In genomic region chr17:633641-634091, GRCh38 we compare ENCODE assay signal across 14 cellular contexts.
DNase-seq lines count a peak whose midpoint lies in the region; ATAC-seq and TF ChIP-seq lines count a peak whose summit lies in the region.
"Had no signal": no experiment of that assay in that cellular context is flagged by ENCODE, and none has a peak within 500 bp of the region (broad histone marks: within the 10 kb centered on the region; RNA-seq: fewer than 3 reads in every experiment).

No MANE protein-coding gene starts in this region.

- no peak overlapping the region for H3K9ac ChIP-seq in smooth muscle cell (ENCODE audit: low read depth)
- H3K9ac ChIP-seq: BLaER1 treated with 17β-estradiol and CSF1 and Interleukin-3, amounts not matched to agents 10 nM and 100 nM had no signal

- no peaks in the 10 kb centered on the region for H3K9me3 Mint-ChIP-seq in dendritic cell treated with granulocyte-macrophage colony-stimulating factor and Interleukin-4, amounts not matched to agents 40 ng/mL and 50 ng/mL, for 4 days
- peaks cover 0 to 3% (median 0%) of the 10 kb centered on the region in 9 donors for H3K9me3 Mint-ChIP-seq in naive thymus-derived CD8-positive, alpha-beta T cell

- H3K4me1 ChIP-seq in right lobe of liver: peaks cover 0 to 6% (median 2%) of the 10 kb centered on the region in 4 donors
- peaks cover 3% of the 10 kb centered on the region for H3K4me1 ChIP-seq in smooth muscle cell (ENCODE audit: low read depth)

- peaks cover 25% of the 10 kb centered on the region for H3F3A ChIP-seq in smooth muscle cell (ENCODE audit: low read depth)

- H3K27me3 Mint-ChIP-seq in dendritic cell treated with granulocyte-macrophage colony-stimulating factor and Interleukin-4, amounts not matched to agents 40 ng/mL and 50 ng/mL, for 4 days: no peaks in the 10 kb centered on the region
- H3K27me3 Mint-ChIP-seq in naive thymus-derived CD8-positive, alpha-beta T cell: no peaks in the 10 kb centered on the region
- H3K27me3 Mint-ChIP-seq: activated naive CD8-positive, alpha-beta T cell had no signal

- peaks cover 52% of the 10 kb centered on the region for H3K4me1 Mint-ChIP-seq in dendritic cell treated with granulocyte-macrophage colony-stimulating factor and Interleukin-4, amounts not matched to agents 40 ng/mL and 50 ng/mL, for 4 days (ENCODE audit: low read depth)
- peaks cover 0 to 3% (median 1%) of the 10 kb centered on the region in 4 donors for H3K4me1 Mint-ChIP-seq in naive thymus-derived CD8-positive, alpha-beta T cell

- H3K27ac ChIP-seq in right lobe of liver (peak overlapping the region in 1 of 3 donors; percentile 13), smooth muscle cell (ENCODE audit: low read depth) (peak overlapping the region; percentile 3)

- POLR2A ChIA-PET in naive thymus-derived CD8-positive, alpha-beta T cell (lab: Charles Lee): no interaction called here

- WGBS in right lobe of liver (ENCODE audit: insufficient coverage, low coverage, low lambda C conversion rate, missing lambda C conversion rate): 65% methylated on average over 5 of the region's 8 CpGs
- 47% methylated on average over 8 of the region's 8 CpGs for WGBS in smooth muscle cell (ENCODE audit: low lambda C conversion rate)

- ATAC-seq in right lobe of liver (peak; percentile 43 to 83 (median 72)), HG03457 (IDR thresholded peaks at IDR 0.05; ENCODE audit: unreplicated experiment) (no peak)
- ATAC-seq in naive thymus-derived CD8-positive, alpha-beta T cell: no peak

- H3K4me3 ChIP-seq in right lobe of liver: no peak overlapping the region
- H3K4me3 ChIP-seq in smooth muscle cell: no peak overlapping the region
- H3K4me3 ChIP-seq: BLaER1 treated with 17β-estradiol and CSF1 and Interleukin-3, amounts not matched to agents 10 nM and 100 nM had no signal

- TF ChIP-seq CTCF in right lobe of liver (IDR thresholded peaks at IDR 0.05) (no peak), smooth muscle cell (IDR thresholded peaks at IDR 0.05; ENCODE audit: borderline replicate concordance, insufficient read depth, poor library complexity, severe bottlenecking) (no peak)

- no peaks in the 10 kb centered on the region for H4K20me1 ChIP-seq in smooth muscle cell (ENCODE audit: low read depth)

- H3K79me2 ChIP-seq in smooth muscle cell (ENCODE audit: low read depth): no peaks in the 10 kb centered on the region

- no peak overlapping the region for H2AFZ ChIP-seq in smooth muscle cell (ENCODE audit: low read depth)

- no peak overlapping the region for H3K4me3 Mint-ChIP-seq in dendritic cell treated with granulocyte-macrophage colony-stimulating factor and Interleukin-4, amounts not matched to agents 40 ng/mL and 50 ng/mL, for 4 days
- no peak overlapping the region for H3K4me3 Mint-ChIP-seq in naive thymus-derived CD8-positive, alpha-beta T cell
- H3K4me3 Mint-ChIP-seq: activated naive CD8-positive, alpha-beta T cell; T-helper 1 cell treated with Interleukin-12 subunit alpha and Interleukin-12 subunit beta and Interleukin-4 antibody, amounts not matched to agents 30 μg/mL and 1 μg/mL, for 36 hours had no signal

- H3K36me3 ChIP-seq in right lobe of liver (no peaks in the 10 kb centered on the region), smooth muscle cell (ENCODE audit: low read depth) (no peaks in the 10 kb centered on the region)

- no peaks in the 10 kb centered on the region for H3K27me3 ChIP-seq in right lobe of liver
- H3K27me3 ChIP-seq in smooth muscle cell (ENCODE audit: low read depth): no peaks in the 10 kb centered on the region
- H3K27me3 ChIP-seq: BLaER1 treated with 17β-estradiol and CSF1 and Interleukin-3, amounts not matched to agents 10 nM and 100 nM had no signal

- H3K36me3 Mint-ChIP-seq in dendritic cell treated with granulocyte-macrophage colony-stimulating factor and Interleukin-4, amounts not matched to agents 40 ng/mL and 50 ng/mL, for 4 days (ENCODE audit: low read depth): peaks cover 35% of the 10 kb centered on the region
- peaks cover 0 to 42% (median 9%) of the 10 kb centered on the region in 3 donors for H3K36me3 Mint-ChIP-seq in naive thymus-derived CD8-positive, alpha-beta T cell

- DNase-seq in GM04503 (ENCODE audit: low read depth) (peak; percentile 11), right lobe of liver (peak in 1 of 3 donors; percentile 24), smooth muscle cell (lab: John Stamatoyannopoulos, UW; ENCODE audit: unreplicated experiment) (no peak), amygdala (lab: John Stamatoyannopoulos, UW) (no peak)
- DNase-seq in stimulated activated CD4-positive, alpha-beta T cell treated with anti-CD3 and anti-CD28 coated beads, Interleukin-4, amount 100 ng/mL, for 4 hours: no peak
- DNase-seq in naive thymus-derived CD8-positive, alpha-beta T cell: no peak
- DNase-seq: GF-D8, IMR-90, NCI-H187 treated with DMSO at 0.1 percent for 48 hours had no signal

- no peak for TF ChIP-seq POLR2A in right lobe of liver (IDR thresholded peaks at IDR 0.05)

- H3K9me3 ChIP-seq in right lobe of liver (no peaks in the 10 kb centered on the region), smooth muscle cell (replicated peaks; ENCODE audit: low read depth) (no peaks in the 10 kb centered on the region)

- peak overlapping the region; percentile 20 for H3K4me2 ChIP-seq in smooth muscle cell

- peak overlapping the region; percentile 45 for H3K27ac Mint-ChIP-seq in dendritic cell treated with granulocyte-macrophage colony-stimulating factor and Interleukin-4, amounts not matched to agents 40 ng/mL and 50 ng/mL, for 4 days
- H3K27ac Mint-ChIP-seq in naive thymus-derived CD8-positive, alpha-beta T cell: peak overlapping the region in 1 of 10 donors; percentile 38
- H3K27ac Mint-ChIP-seq: activated naive CD8-positive, alpha-beta T cell; T-helper 1 cell treated with Interleukin-12 subunit alpha and Interleukin-12 subunit beta and Interleukin-4 antibody, amounts not matched to agents 30 μg/mL and 1 μg/mL, for 36 hours had no signal

- intact Hi-C loops in dendritic cell treated with granulocyte-macrophage colony-stimulating factor and Interleukin-4, amounts not matched to agents 40 ng/mL and 50 ng/mL, for 4 days (cut with micrococcal nuclease): no loop called here
- intact Hi-C loops in right lobe of liver (cut with DNase I): no loop called here

Comparison
In these comparisons a context has a peak if more than half of its experiments do, and no peak if none do; other contexts are left out.
1. ATAC-seq: peak in right lobe of liver (4 of 4); none in naive thymus-derived CD8-positive, alpha-beta T cell (0 of 2) and HG03457 (single experiment).